Comparison of ENCODE assay signal across 19 cellular contexts in the genomic region with DNA sequence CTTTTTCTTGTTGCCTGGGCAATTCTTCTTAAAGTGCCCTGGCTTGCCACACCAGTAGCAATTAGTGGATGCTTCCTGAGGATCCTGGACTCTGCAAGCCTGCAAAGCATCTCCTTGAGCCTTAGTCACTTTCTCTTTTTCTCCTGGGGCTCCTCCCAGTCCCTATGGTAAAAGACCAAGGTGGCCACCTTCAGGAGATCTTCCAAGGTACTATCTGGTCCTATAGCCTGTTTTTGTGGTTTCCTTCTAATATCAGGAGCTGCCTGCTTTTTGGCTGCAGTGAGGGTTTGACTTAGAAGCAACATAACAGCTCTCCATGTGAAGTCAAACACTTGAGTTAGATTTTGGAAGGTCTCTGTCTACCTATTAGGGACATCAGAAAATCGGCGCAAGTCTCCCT.
"Had no signal": no experiment of that assay in that cellular context is flagged by ENCODE, and none has a peak within 500 bp of the region (broad histone marks: within the 10 kb centered on the region; RNA-seq: fewer than 3 reads in every experiment).

No MANE protein-coding gene starts in this region.

- H3K27me3 ChIP-seq: heart right ventricle, left lung, sigmoid colon had no signal

- H3K27me3 Mint-ChIP-seq: brain; central memory CD8-positive, alpha-beta T cell; memory B cell; natural killer cell treated with Interleukin-12 subunit alpha and Interleukin-12 subunit beta and Interleukin-15 and Interleukin-18, amount 100 ng/mL, for 72 hours had no signal

- FAIRE-seq: frontal cortex, islet of Langerhans had no signal

- H3K36me3 Mint-ChIP-seq: activated naive CD8-positive, alpha-beta T cell treated with anti-CD3 and anti-CD28 coated beads for 36 hours; brain; natural killer cell treated with Interleukin-12 subunit alpha and Interleukin-12 subunit beta and Interleukin-15 and Interleukin-18, amount 100 ng/mL, for 72 hours had no signal

- DNase-seq: activated CD4-positive, alpha-beta T cell treated with anti-CD3 and anti-CD28 coated beads, Interleukin-2, amount 50 U/mL, for 48 hours; activated CD4-positive, CD25-positive, alpha-beta regulatory T cell treated with anti-CD3 and anti-CD28 coated beads, Interleukin-2, amount 50 U/mL, for 72 hours; activated CD8-positive, alpha-beta memory T cell treated with anti-CD3 and anti-CD28 coated beads, Interleukin-2, amount 50 U/mL, for 4 hours; activated naive CD8-positive, alpha-beta T cell treated with anti-CD3 and anti-CD28 coated beads for 36 hours; amygdala; cortex of kidney; effector CD4-positive, alpha-beta T cell; heart right ventricle; left lung; sigmoid colon; stimulated activated CD4-positive, alpha-beta T cell treated with anti-CD3 and anti-CD28 coated beads, Interleukin-1b, Interleukin-23, amount 100 ng/mL, for 48 hours; SW 1271 had no signal

- ATAC-seq: heart right ventricle; left lung; natural killer cell treated with Interleukin-12 subunit alpha and Interleukin-12 subunit beta and Interleukin-15 and Interleukin-18, amount 100 ng/mL, for 72 hours had no signal

- H3K4me3 Mint-ChIP-seq: activated naive CD8-positive, alpha-beta T cell treated with anti-CD3 and anti-CD28 coated beads for 36 hours; brain; central memory CD8-positive, alpha-beta T cell; memory B cell; natural killer cell treated with Interleukin-12 subunit alpha and Interleukin-12 subunit beta and Interleukin-15 and Interleukin-18, amount 100 ng/mL, for 72 hours had no signal

- H3K27ac ChIP-seq: heart right ventricle, left lung, sigmoid colon, thoracic aorta had no signal

- H3K27ac Mint-ChIP-seq: activated naive CD8-positive, alpha-beta T cell treated with anti-CD3 and anti-CD28 coated beads for 36 hours; memory B cell; natural killer cell treated with Interleukin-12 subunit alpha and Interleukin-12 subunit beta and Interleukin-15 and Interleukin-18, amount 100 ng/mL, for 72 hours had no signal

- H3K9me3 ChIP-seq: heart right ventricle, left lung, sigmoid colon, thoracic aorta had no signal

- H3K9me3 Mint-ChIP-seq: activated naive CD8-positive, alpha-beta T cell treated with anti-CD3 and anti-CD28 coated beads for 36 hours; brain; central memory CD8-positive, alpha-beta T cell; memory B cell; natural killer cell treated with Interleukin-12 subunit alpha and Interleukin-12 subunit beta and Interleukin-15 and Interleukin-18, amount 100 ng/mL, for 72 hours had no signal

- H3K4me3 ChIP-seq: heart right ventricle, left lung, sigmoid colon, thoracic aorta had no signal

- H3K36me3 ChIP-seq: left lung, sigmoid colon, thoracic aorta had no signal
